8 cellular contexts compared by ENCODE assay signal in the genomic region with DNA sequence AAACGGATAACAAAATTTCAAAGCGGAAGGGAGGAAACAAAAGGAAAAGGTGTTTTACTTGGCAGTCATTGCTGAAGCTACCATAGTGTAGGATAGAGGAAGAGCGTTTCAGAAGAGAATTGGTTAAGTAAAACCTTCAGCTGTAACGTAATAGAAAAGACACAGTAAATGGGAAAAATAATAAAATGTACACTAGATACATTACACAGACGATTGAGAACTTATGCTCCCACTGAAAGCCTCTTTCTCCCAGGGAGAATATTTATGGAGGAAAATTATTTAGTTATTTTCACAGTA.
DNase-seq lines count a peak whose midpoint lies in the region; ATAC-seq, FAIRE-seq and TF ChIP-seq lines count a peak whose summit lies in the region.
"Had no signal": no experiment of that assay in that cellular context is flagged by ENCODE, and none has a peak within 500 bp of the region (broad histone marks: within the 10 kb centered on the region; RNA-seq: fewer than 3 reads in every experiment).

No MANE protein-coding gene starts in this region.

- TF ChIP-seq POLR2A in H1 (IDR thresholded peaks at IDR 0.05; ENCODE audit: control extremely low read depth in 1 of 2, low read depth in 2 of 2, low read length in 2 of 2) = no peak
- TF ChIP-seq POLR2A in sigmoid colon (IDR thresholded peaks at IDR 0.05) = no peak

- H4K20me1 ChIP-seq in OCI-LY3 (ENCODE audit: insufficient read depth, low read length) = no peaks in the 10 kb centered on the region
- peaks cover 0 to 1% of the 10 kb centered on the region in 2 experiments for H4K20me1 ChIP-seq in H1 (replicated peaks in 1 of 2; ENCODE audit: control insufficient read depth in 1 of 2, insufficient read depth in 2 of 2, low read length in 2 of 2)

- H3K4me1 ChIP-seq in ES-I3 (ENCODE audit: insufficient read depth, low read length) = peaks cover under 1% of the 10 kb centered on the region; the same call in 1 of the 2 replicates
- peaks cover 11% of the 10 kb centered on the region for H3K4me1 ChIP-seq in OCI-LY3 (ENCODE audit: low read length)
- H3K4me1 ChIP-seq in H1 (replicated peaks in 1 of 4; ENCODE audit: control insufficient read depth in 3 of 4, insufficient read depth in 4 of 4, low read length in 3 of 4) = peaks cover 0 to 16% (median 7%) of the 10 kb centered on the region in 4 experiments; a peak in 6 of 7 replicates
- peaks cover 0 to 37% (median 32%) of the 10 kb centered on the region in 4 donors for H3K4me1 ChIP-seq in sigmoid colon

- no peak overlapping the region for H2AK5ac ChIP-seq in H1 (ENCODE audit: low read depth, low read length)

- no peak overlapping the region for H3K56ac ChIP-seq in H1 (replicated peaks; ENCODE audit: insufficient read length, low read depth, low read length)

- H3K23ac ChIP-seq in H1 (ENCODE audit: insufficient read length) = no peak overlapping the region

- DNase-seq in H1 (ENCODE audit: low read depth in 1 of 2, low spot score in 2 of 2) (no peak), sigmoid colon (no peak), KG1 (lab: John Stamatoyannopoulos, UW) (no peak), mesenteric fat pad (ENCODE audit: low spot score) (no peak)
- DNase-seq: NCI-H1694 treated with DMSO at 0.1 percent for 48 hours had no signal

- H3K9ac ChIP-seq in ES-I3 (ENCODE audit: low read depth, low read length) = peak overlapping the region; percentile 69; the same call in 1 of the 2 replicates
- H3K9ac ChIP-seq in OCI-LY3 (ENCODE audit: low read length) = no peak overlapping the region
- H3K9ac ChIP-seq in H1 (replicated peaks in 1 of 4; ENCODE audit: extremely low read depth in 1 of 4, low read depth in 3 of 4, low read length in 3 of 4) = no peak overlapping the region

- H2BK15ac ChIP-seq in H1 (ENCODE audit: low read length) = no peak overlapping the region

- no peak for FAIRE-seq in H1 (lab: Jason Lieb, UNC)

- no peak overlapping the region for H2AFZ ChIP-seq in OCI-LY3 (ENCODE audit: low read depth, low read length)
- no peak overlapping the region for H2AFZ ChIP-seq in H1 (ENCODE audit: low read length)

- H3K9me3 ChIP-seq in ES-I3 (ENCODE audit: control insufficient read depth, insufficient read depth, low read length) = no peaks in the 10 kb centered on the region
- no peaks in the 10 kb centered on the region for H3K9me3 ChIP-seq in OCI-LY3 (ENCODE audit: insufficient read depth, low read length)
- H3K9me3 ChIP-seq in H1 (ENCODE audit: insufficient read depth in 2 of 2, low read depth in 1 of 2, low read length in 1 of 2) = no peaks in the 10 kb centered on the region
- no peaks in the 10 kb centered on the region for H3K9me3 ChIP-seq in sigmoid colon

- peaks cover 24% of the 10 kb centered on the region for H3K23me2 ChIP-seq in H1 (ENCODE audit: low read depth, low read length)

- H2BK20ac ChIP-seq in H1 (ENCODE audit: low read length) = no peak overlapping the region

- peak overlapping the region; percentile 21; the same call in 1 of the 2 replicates for H3K4me3 ChIP-seq in OCI-LY3 (ENCODE audit: low read length)
- H3K4me3 ChIP-seq in H1 (ENCODE audit: extremely low read depth in 1 of 4, insufficient read depth in 2 of 4, low read depth in 3 of 4, low read length in 4 of 4) = peak overlapping the region; percentile 53 to 88 (median 70); a peak in 6 of 8 replicates
- peak overlapping the region in 3 of 4 donors; percentile 41 to 53 (median 50) for H3K4me3 ChIP-seq in sigmoid colon

- H3K27me3 ChIP-seq in OCI-LY3 (ENCODE audit: low read depth, low read length) (no peaks in the 10 kb centered on the region), H1 (replicated peaks in 1 of 4; ENCODE audit: control insufficient read depth in 3 of 4, extremely low read depth in 1 of 4, insufficient read depth in 3 of 4, low read length in 3 of 4) (peaks cover 38 to 81% (median 64%) of the 10 kb centered on the region in 4 experiments), sigmoid colon (peaks cover 49 to 100% (median 91%) of the 10 kb centered on the region in 3 donors)

- H4K91ac ChIP-seq in H1 (replicated peaks; ENCODE audit: insufficient read length, low read length) = no peak overlapping the region

- H3K36me3 ChIP-seq in ES-I3 (ENCODE audit: insufficient read depth, low read length) (no peaks in the 10 kb centered on the region), OCI-LY3 (replicated peaks; ENCODE audit: low read depth, low read length) (no peaks in the 10 kb centered on the region), H1 (ENCODE audit: control insufficient read depth in 2 of 4, insufficient read depth in 4 of 4, low read length in 3 of 4) (no peaks in the 10 kb centered on the region), sigmoid colon (no peaks in the 10 kb centered on the region)

- no peak overlapping the region for H2BK12ac ChIP-seq in H1 (ENCODE audit: low read depth, low read length)

- WGBS in H1 (ENCODE audit: extremely low coverage in 1 of 2, insufficient coverage in 1 of 2, insufficient read length in 1 of 2, insufficient replicate concordance in 2 of 2, low coverage in 1 of 2, low lambda C conversion rate in 2 of 2, missing lambda C conversion rate in 1 of 2), 2 experiments = 11% methylated on average over 5 of the region's 5 CpGs; no CpG with 5 or more reads in 1 of the 2 experiments
- 12 to 24% methylated on average over 5 of the region's 5 CpGs for WGBS in sigmoid colon, 2 donors

- TF ChIP-seq EP300 in H1 (IDR thresholded peaks at IDR 0.05; ENCODE audit: borderline replicate concordance in 1 of 2, low read depth in 2 of 2, low read length in 2 of 2) (no peak), sigmoid colon (IDR thresholded peaks at IDR 0.05) (no peak)

- H3K79me1 ChIP-seq in H1 (ENCODE audit: low read depth, low read length) = no peaks in the 10 kb centered on the region

- H3K4me2 ChIP-seq in OCI-LY3 (ENCODE audit: low read length) (peak overlapping the region; percentile 30), H1 (ENCODE audit: insufficient read depth in 1 of 2, low read depth in 2 of 2, low read length in 2 of 2) (peak overlapping the region; percentile 100)

- no peak overlapping the region for H3K4ac ChIP-seq in H1 (replicated peaks; ENCODE audit: insufficient read length, low read depth, low read length)

- no peak overlapping the region for H3K14ac ChIP-seq in H1 (ENCODE audit: insufficient read length)

- TF ChIP-seq CTCF in OCI-LY3 (IDR thresholded peaks at IDR 0.05; ENCODE audit: low read depth, low read length) (no peak), H1 (IDR thresholded peaks at IDR 0.05; ENCODE audit: control extremely low read depth in 1 of 3, insufficient read depth in 1 of 3, low read depth in 1 of 3, low read length in 3 of 3) (no peak), sigmoid colon (IDR thresholded peaks at IDR 0.05) (no peak)

- no peak overlapping the region for H4K8ac ChIP-seq in H1 (ENCODE audit: extremely low read depth, insufficient read depth, low read length)

- POLR2A ChIA-PET in H1 (lab: Charles Lee; ENCODE audit: partially characterized antibody) = interaction anchor here (0.9 to 1.6 kb wide), 2 partner anchors 9 to 13 kb away, joined by 3 to 6 read pairs; no protein-coding TSS in a partner anchor

- H2BK120ac ChIP-seq in H1 (replicated peaks; ENCODE audit: low read depth, low read length) = no peak overlapping the region

- CTCF ChIA-PET in H1 (lab: Charles Lee; ENCODE audit: partially characterized antibody) = interaction anchor here (0.8 kb wide), 1 partner anchor 87 kb away, joined by 5 read pairs; no protein-coding TSS in a partner anchor

- H3K27ac ChIP-seq in OCI-LY3 (ENCODE audit: low read length) = no peak overlapping the region
- H3K27ac ChIP-seq in H1 (ENCODE audit: low read depth, low read length) = no peak overlapping the region
- peak overlapping the region in 2 of 4 donors; percentile 58 to 75 for H3K27ac ChIP-seq in sigmoid colon

- no peak overlapping the region for H3K18ac ChIP-seq in H1 (ENCODE audit: extremely low read depth, low read length)

- no peak overlapping the region for H2BK5ac ChIP-seq in H1 (ENCODE audit: low read depth, low read length)

- ATAC-seq in GM21360 (IDR thresholded peaks at IDR 0.05; ENCODE audit: unreplicated experiment) = no peak

- no peak for TF ChIP-seq RAD21 in H1 (IDR thresholded peaks at IDR 0.05 in 1 of 2, conservative IDR thresholded peaks at IDR 0.05 in 1 of 2; ENCODE audit: low read depth in 2 of 2, low read length in 2 of 2)

- intact Hi-C loops in sigmoid colon (cut with DNase I) = loop anchor here (5.0 to 10.0 kb wide), 3 partner anchors 87 to 511 kb away; no protein-coding TSS in a partner anchor

- H4K5ac ChIP-seq in H1 (ENCODE audit: insufficient read length, low read depth, low read length) = no peak overlapping the region

- H3K79me2 ChIP-seq in OCI-LY3 (ENCODE audit: low read length) (no peaks in the 10 kb centered on the region), H1 (ENCODE audit: control insufficient read depth in 1 of 2, insufficient read depth in 2 of 2, low read length in 2 of 2) (no peaks in the 10 kb centered on the region)

TF ChIP-seq in H1, 55 proteins besides CTCF, POLR2A, EP300 and RAD21:
- TF ChIP-seq TAF1 (IDR thresholded peaks at IDR 0.05; ENCODE audit: low read depth, low read length) (no peak), CBX8 (IDR thresholded peaks at IDR 0.05; ENCODE audit: borderline replicate concordance, low read depth, low read length) (peak; percentile 71; the same call in 1 of the 2 replicates)
